ENCODE assay signal across 1 cellular context in genomic region chr9:126916909-126917308, GRCh38.
TF ChIP-seq lines count a peak whose summit lies in the region.

No MANE protein-coding gene starts in this region.

TF ChIP-seq in HepG2, 621 proteins besides CTCF, POLR2A, EP300 and RAD21:
- TF ChIP-seq RFXAP (CRISPR knock-in tag; IDR thresholded peaks at IDR 0.05; ENCODE audit: borderline replicate concordance) (no peak), ZNF362 (CRISPR knock-in tag; IDR thresholded peaks at IDR 0.05; ENCODE audit: borderline replicate concordance) (peak; percentile 82), ZNF547 (CRISPR knock-in tag; IDR thresholded peaks at IDR 0.05) (no peak), GATAD2A (CRISPR knock-in tag; IDR thresholded peaks at IDR 0.05) (peak; percentile 14; the same call in 1 of the 2 replicates), ARNT (IDR thresholded peaks at IDR 0.05) (no peak), ZNF646 (CRISPR knock-in tag; IDR thresholded peaks at IDR 0.05) (no peak), ZFP82 (CRISPR knock-in tag; IDR thresholded peaks at IDR 0.05; ENCODE audit: borderline replicate concordance) (no peak), SMC3 (IDR thresholded peaks at IDR 0.05; ENCODE audit: low read length) (no peak; the same call in 1 of the 2 replicates), ZBTB39 (CRISPR knock-in tag; IDR thresholded peaks at IDR 0.05) (no peak), ZNF136 (CRISPR knock-in tag; IDR thresholded peaks at IDR 0.05; ENCODE audit: low read depth) (no peak), ZNF124 (CRISPR knock-in tag; IDR thresholded peaks at IDR 0.05) (no peak), ASH2L (IDR thresholded peaks at IDR 0.05; ENCODE audit: insufficient read length, low read depth, low read length) (peak; percentile 3), DMAP1 (CRISPR knock-in tag; IDR thresholded peaks at IDR 0.05) (no peak), TBP (CRISPR knock-in tag; IDR thresholded peaks at IDR 0.05) (no peak), NFE2L2 (IDR thresholded peaks at IDR 0.05; ENCODE audit: low read length) (no peak), KLF15 (CRISPR knock-in tag; IDR thresholded peaks at IDR 0.05; ENCODE audit: borderline replicate concordance) (no peak), SIN3A (IDR thresholded peaks at IDR 0.05; ENCODE audit: borderline replicate concordance, low read depth, low read length) (no peak), ZKSCAN1 (IDR thresholded peaks at IDR 0.05; ENCODE audit: low read length) (no peak), STAG1 (CRISPR knock-in tag; IDR thresholded peaks at IDR 0.05) (peak; percentile 21; the same call in 1 of the 2 replicates), ZNF691 (CRISPR knock-in tag; IDR thresholded peaks at IDR 0.05; ENCODE audit: borderline replicate concordance, low read depth) (no peak), ZNF569 (CRISPR knock-in tag; IDR thresholded peaks at IDR 0.05; ENCODE audit: borderline replicate concordance) (no peak), XRCC5 (optimal IDR thresholded peaks at IDR 0.05; ENCODE audit: low read length) (peak; percentile 39), FOXA3 (CRISPR knock-in tag; IDR thresholded peaks at IDR 0.05) (no peak), FUBP1 (CRISPR knock-in tag; IDR thresholded peaks at IDR 0.05; ENCODE audit: borderline replicate concordance) (no peak), ZFX (CRISPR knock-in tag; IDR thresholded peaks at IDR 0.05; ENCODE audit: low read depth) (peak; percentile 31; the same call in 1 of the 2 replicates), NFRKB (IDR thresholded peaks at IDR 0.05) (no peak), YY1 (IDR thresholded peaks at IDR 0.05; ENCODE audit: insufficient read depth, insufficient replicate concordance, low read depth, low read length) (no peak), FOXK1 (CRISPR knock-in tag; IDR thresholded peaks at IDR 0.05; ENCODE audit: borderline replicate concordance, low read depth) (no peak), ELF1 (CRISPR knock-in tag; IDR thresholded peaks at IDR 0.05) (no peak)
TF ChIP-seq in HepG2: peak in this region for 6.
